6 cellular contexts compared by ENCODE assay signal in genomic region chr2:239070466-239070865, GRCh38.
"Had no signal": no experiment of that assay in that cellular context is flagged by ENCODE, and none has a peak within 500 bp of the region (broad histone marks: within the 10 kb centered on the region; RNA-seq: fewer than 3 reads in every experiment).

No MANE protein-coding gene starts in this region.

- H3K27ac ChIP-seq: HL-60 had no signal

- H3K4me3 ChIP-seq: GM23338 had no signal

- DNase-seq: H9, HCEC 1CT, HFFc6 had no signal

- H3K9me3 Mint-ChIP-seq: IgD-negative memory B cell had no signal

- ATAC-seq: GM23338 had no signal

- H3K4me1 Mint-ChIP-seq: GM23338, IgD-negative memory B cell had no signal

- H3K27ac Mint-ChIP-seq: GM23338, HFFc6, IgD-negative memory B cell had no signal

- H3K27me3 Mint-ChIP-seq: IgD-negative memory B cell had no signal

- H3K4me3 Mint-ChIP-seq: GM23338, H9, HFFc6, IgD-negative memory B cell had no signal
